In the genomic region with DNA sequence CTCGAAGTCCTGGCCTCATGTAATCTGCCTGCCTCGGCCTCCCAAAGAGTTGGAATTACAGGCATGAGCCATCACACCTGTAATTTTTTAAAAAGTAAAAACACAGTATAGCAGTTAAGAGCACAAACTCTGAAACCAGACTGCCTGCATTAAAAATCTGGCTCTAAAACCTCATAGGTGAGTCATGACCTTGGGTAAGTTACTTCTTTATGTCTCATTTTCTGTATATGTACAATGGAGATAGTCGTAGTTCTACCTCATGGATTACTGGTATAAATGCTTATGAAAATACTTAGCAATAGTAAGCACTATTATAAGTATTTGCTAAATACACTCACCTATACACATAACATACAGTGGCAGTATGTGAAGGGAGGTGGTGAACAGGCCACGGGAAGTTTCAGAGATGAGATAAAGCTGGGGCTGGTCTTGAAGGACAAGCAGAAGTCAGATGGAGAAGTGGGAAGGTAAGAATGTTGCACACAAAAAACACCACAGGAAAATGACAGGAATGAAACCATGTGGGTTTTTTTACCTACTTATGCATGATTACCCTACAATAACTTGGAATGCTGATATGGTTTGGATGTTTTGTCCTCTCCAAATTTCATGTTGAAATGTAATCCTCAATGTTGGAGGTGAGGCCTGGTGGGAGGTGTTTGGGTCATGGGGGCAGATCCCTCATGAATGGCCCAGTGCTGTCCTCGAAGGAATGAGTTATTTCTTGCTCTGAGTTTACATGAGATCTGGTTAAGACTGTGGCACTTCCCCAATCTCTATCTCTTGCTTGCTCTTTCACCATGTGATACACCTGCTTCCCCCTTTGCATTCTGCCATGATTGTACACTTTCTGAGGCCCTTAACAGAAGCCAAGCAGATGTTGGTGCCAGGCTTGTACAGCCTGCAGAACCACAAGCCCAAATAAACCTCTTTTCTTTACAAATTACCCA, we compare ENCODE assay signal across 12 cellular contexts. TPM values are rescaled to one million over a fixed set of nuclear protein-coding genes. Genes with fewer than 3 reads are reported as not detected.
DNase-seq lines count a peak whose midpoint lies in the region; ATAC-seq lines count a peak whose summit lies in the region.
"Had no signal": no experiment of that assay in that cellular context is flagged by ENCODE, and none has a peak within 500 bp of the region (broad histone marks: within the 10 kb centered on the region; RNA-seq: fewer than 3 reads in every experiment).

No MANE protein-coding gene starts in this region.

- H3K36me3 ChIP-seq in trophoblast cell (ENCODE audit: control insufficient read depth in 1 of 2, insufficient read depth in 2 of 2, low read length in 2 of 2), result no peaks in the 10 kb centered on the region
- H3K36me3 ChIP-seq: thoracic aorta had no signal

- no peak overlapping the region for H3K14ac ChIP-seq in trophoblast cell (ENCODE audit: low read length)

- H3K27me3 Mint-ChIP-seq in activated naive CD8-positive, alpha-beta T cell treated with anti-CD3 and anti-CD28 coated beads for 36 hours, result no peaks in the 10 kb centered on the region
- H3K27me3 Mint-ChIP-seq: activated naive CD8-positive, alpha-beta T cell treated with anti-CD3 and anti-CD28 coated beads, Interleukin-2, amount 10 ng/mL, durations not matched to agents 7 days and 5 days had no signal

- H3K9ac ChIP-seq in trophoblast cell (ENCODE audit: low read length), result no peak overlapping the region

- no peak overlapping the region for H4K91ac ChIP-seq in trophoblast cell (ENCODE audit: low read depth, low read length)

- peaks cover 45% of the 10 kb centered on the region for H3K4me1 Mint-ChIP-seq in activated naive CD8-positive, alpha-beta T cell treated with anti-CD3 and anti-CD28 coated beads for 36 hours

- peaks cover 2% of the 10 kb centered on the region for H3K36me3 Mint-ChIP-seq in activated naive CD8-positive, alpha-beta T cell treated with anti-CD3 and anti-CD28 coated beads for 36 hours

- no peaks in the 10 kb centered on the region for H3K9me3 ChIP-seq in trophoblast cell (ENCODE audit: insufficient read depth, low read depth, low read length)
- H3K9me3 ChIP-seq: thoracic aorta had no signal

- no peak overlapping the region for H3K23ac ChIP-seq in trophoblast cell (ENCODE audit: low read length)

- no CpG with 5 or more reads among the region's 5 CpGs for WGBS in trophoblast cell (ENCODE audit: extremely low coverage, insufficient coverage, insufficient read length)

- no peak overlapping the region for H2BK5ac ChIP-seq in trophoblast cell (ENCODE audit: low read depth, low read length, poor library complexity)

- no peak overlapping the region for H4K8ac ChIP-seq in trophoblast cell (ENCODE audit: low read depth, low read length)

- H3K4me3 Mint-ChIP-seq in activated naive CD8-positive, alpha-beta T cell treated with anti-CD3 and anti-CD28 coated beads for 36 hours, result no peak overlapping the region
- H3K4me3 Mint-ChIP-seq: activated naive CD8-positive, alpha-beta T cell treated with anti-CD3 and anti-CD28 coated beads, Interleukin-2, amount 10 ng/mL, durations not matched to agents 7 days and 5 days had no signal

- H3K18ac ChIP-seq in trophoblast cell (ENCODE audit: low read length), result no peak overlapping the region

- no peak overlapping the region for H3K27ac ChIP-seq in trophoblast cell (ENCODE audit: low read depth, low read length)
- H3K27ac ChIP-seq: 22Rv1, thoracic aorta had no signal

- no peaks in the 10 kb centered on the region for H3K79me2 ChIP-seq in trophoblast cell (ENCODE audit: control insufficient read depth, insufficient read depth, low read length, poor library complexity)

- no peak for ATAC-seq in GM18868 (IDR thresholded peaks at IDR 0.05; ENCODE audit: unreplicated experiment)
- no peak for ATAC-seq in HG03139 (IDR thresholded peaks at IDR 0.05; ENCODE audit: unreplicated experiment)
- no peak for ATAC-seq in GM21447 (IDR thresholded peaks at IDR 0.05; ENCODE audit: unreplicated experiment)

- H2AK5ac ChIP-seq in trophoblast cell (ENCODE audit: low read length), result no peak overlapping the region

- no peaks in the 10 kb centered on the region for H3K4me1 ChIP-seq in trophoblast cell (ENCODE audit: control insufficient read depth in 1 of 2, insufficient read depth in 2 of 2, low read length in 2 of 2)

- H4K12ac ChIP-seq in trophoblast cell (ENCODE audit: low read depth, low read length), result no peak overlapping the region

- DNase-seq in SIG-M5 treated with dmso at 0.1 percent for 504 hours (lab: John Stamatoyannopoulos, UW; ENCODE audit: unreplicated experiment), result peak; percentile 32
- no peak for DNase-seq in SIG-M5 (lab: John Stamatoyannopoulos, UW)
- peak; percentile 45 for DNase-seq in NAMALWA (ENCODE audit: low spot score)
- no peak for DNase-seq in activated naive CD8-positive, alpha-beta T cell treated with anti-CD3 and anti-CD28 coated beads for 36 hours
- DNase-seq in trophoblast cell, result peak; percentile 49 to 86
- DNase-seq: activated naive CD8-positive, alpha-beta T cell treated with anti-CD3 and anti-CD28 coated beads, Interleukin-2, amount 10 ng/mL, durations not matched to agents 7 days and 5 days; T-helper 2 cell had no signal

- no peak overlapping the region for H2BK12ac ChIP-seq in trophoblast cell (ENCODE audit: low read length)

- H3K27ac Mint-ChIP-seq in activated naive CD8-positive, alpha-beta T cell treated with anti-CD3 and anti-CD28 coated beads for 36 hours, result peak overlapping the region; percentile 7
- H3K27ac Mint-ChIP-seq: activated naive CD8-positive, alpha-beta T cell treated with anti-CD3 and anti-CD28 coated beads, Interleukin-2, amount 10 ng/mL, durations not matched to agents 7 days and 5 days had no signal

- no peak overlapping the region for H3K4me3 ChIP-seq in trophoblast cell (ENCODE audit: low read depth, low read length)
- H3K4me3 ChIP-seq: thoracic aorta had no signal

- no peaks in the 10 kb centered on the region for H3K79me1 ChIP-seq in trophoblast cell (ENCODE audit: low read length)

- H2AFZ ChIP-seq in trophoblast cell (ENCODE audit: insufficient read depth, low read length, poor library complexity), result no peak overlapping the region

- no peak overlapping the region for H2BK120ac ChIP-seq in trophoblast cell (ENCODE audit: insufficient read depth, low read length, poor library complexity)

- no peak overlapping the region for H3K4me2 ChIP-seq in trophoblast cell (ENCODE audit: low read length)

- no peak overlapping the region for H3K4ac ChIP-seq in trophoblast cell (ENCODE audit: low read depth, low read length)

- no peaks in the 10 kb centered on the region for H3K9me3 Mint-ChIP-seq in activated naive CD8-positive, alpha-beta T cell treated with anti-CD3 and anti-CD28 coated beads for 36 hours
- H3K9me3 Mint-ChIP-seq: activated naive CD8-positive, alpha-beta T cell treated with anti-CD3 and anti-CD28 coated beads, Interleukin-2, amount 10 ng/mL, durations not matched to agents 7 days and 5 days had no signal

- no peaks in the 10 kb centered on the region for H3K27me3 ChIP-seq in trophoblast cell (ENCODE audit: insufficient read depth, low read length)

RNA-seq across cellular contexts. Expression of a gene that starts 33.9 kb away (rescaled TPM):
- 1 to 10 TPM; 5.3 to 5.5 TPM for total RNA-seq in activated naive CD8-positive, alpha-beta T cell treated with anti-CD3 and anti-CD28 coated beads for 36 hours
- polyA plus RNA-seq in trophoblast cell (2013), result 16.8 and 16.9 TPM in 2 replicates

Comparison
In these comparisons a context has a peak if more than half of its experiments do, and no peak if none do; other contexts are left out.
1. DNase-seq: peak in SIG-M5 treated with dmso at 0.1 percent for 504 hours (single experiment), NAMALWA (single experiment) and trophoblast cell (2 of 2); none in SIG-M5 (single experiment) and activated naive CD8-positive, alpha-beta T cell treated with anti-CD3 and anti-CD28 coated beads for 36 hours (single experiment).